8 cellular contexts compared by ENCODE assay signal in genomic region chr5:178012758-178013157, GRCh38. TPM values are rescaled to one million over a fixed set of nuclear protein-coding genes. Genes with fewer than 3 reads are reported as not detected.
"Had no signal": no experiment of that assay in that cellular context is flagged by ENCODE, and none has a peak within 500 bp of the region (broad histone marks: within the 10 kb centered on the region; RNA-seq: fewer than 3 reads in every experiment).

No MANE protein-coding gene starts in this region.

RNA-seq across cellular contexts. Expression of gene PROP1, which starts 16.7 kb away (rescaled TPM):
- total RNA-seq: LHCN-M2, MCF 10A, NCI-H460, OCI-LY7, PC-9, Right ventricle myocardium inferior, RPMI7951, SK-MEL-5 had no signal
